10 cellular contexts compared by ENCODE assay signal in genomic region chr22:28674121-28674563, GRCh38. TPM values are rescaled to one million over a fixed set of nuclear protein-coding genes. Genes with fewer than 3 reads are reported as not detected.
DNase-seq lines count a peak whose midpoint lies in the region; ATAC-seq and TF ChIP-seq lines count a peak whose summit lies in the region.
"Had no signal": no experiment of that assay in that cellular context is flagged by ENCODE, and none has a peak within 500 bp of the region (broad histone marks: within the 10 kb centered on the region; RNA-seq: fewer than 3 reads in every experiment).

No MANE protein-coding gene starts in this region.

- peak overlapping the region; percentile 93 for H3K27ac Mint-ChIP-seq in CD8-positive, alpha-beta T cell

- H3K27ac ChIP-seq in CD8-positive, alpha-beta T cell (ENCODE audit: low read depth, low read length), result no peak overlapping the region

- intact Hi-C loops in CD8-positive, alpha-beta T cell (cut with DNase I, micrococcal nuclease), result loop anchor here (1.0 to 10.0 kb wide), 5 partner anchors 68 to 281 kb away; partner anchors contain the start of gene HSCB (in 1 of the 2)
- intact Hi-C loops in sciatic nerve (cut with DNase I), result no loop called here

- H3K4me1 Mint-ChIP-seq in CD8-positive, alpha-beta T cell (ENCODE audit: low read depth), result peaks cover 24% of the 10 kb centered on the region

- no peaks in the 10 kb centered on the region for H3K36me3 ChIP-seq in CD8-positive, alpha-beta T cell (ENCODE audit: insufficient read depth, low read length)

- H3K9me3 Mint-ChIP-seq in CD8-positive, alpha-beta T cell, result peaks cover 4% of the 10 kb centered on the region

- H3K36me3 Mint-ChIP-seq in CD8-positive, alpha-beta T cell, result no peaks in the 10 kb centered on the region

- H3K27me3 Mint-ChIP-seq in CD8-positive, alpha-beta T cell (ENCODE audit: low read depth), result peaks cover 59% of the 10 kb centered on the region

- peaks cover 23% of the 10 kb centered on the region for H3K4me1 ChIP-seq in CD8-positive, alpha-beta T cell (ENCODE audit: insufficient read depth, low read length)

- H3K4me3 Mint-ChIP-seq in CD8-positive, alpha-beta T cell, result peak overlapping the region; percentile 65

- H3K27me3 ChIP-seq in CD8-positive, alpha-beta T cell (ENCODE audit: insufficient read depth, low read length), result peaks cover 26% of the 10 kb centered on the region

- no peak for TF ChIP-seq CTCF in CD8-positive, alpha-beta T cell (IDR thresholded peaks at IDR 0.05)

- POLR2A ChIA-PET in CD8-positive, alpha-beta T cell (lab: Charles Lee), result interaction anchor here (1.1 kb wide), 1 partner anchor 126 kb away, joined by 3 read pairs; the partner anchor contains the start of gene XBP1

- DNase-seq in CD8-positive, alpha-beta T cell, result peak in 3 of 7 experiments; percentile 18 to 66 (median 30)
- DNase-seq in H4 (ENCODE audit: low spot score) (peak; percentile 46), SKM-1 treated with dmso at 0.1 percent for 144 hours (lab: John Stamatoyannopoulos, UW; ENCODE audit: unreplicated experiment) (peak; percentile 84), fibroblast of peridontal ligament (ENCODE audit: extremely low read depth) (peak; percentile 62), sciatic nerve (ENCODE audit: low spot score) (no peak), hypothalamus (lab: John Stamatoyannopoulos, UW) (no peak), hippocampal formation (lab: John Stamatoyannopoulos, UW) (no peak)
- DNase-seq: dermis blood vessel endothelial cell, NCI-H524 had no signal

- no peak overlapping the region for H3K4me3 ChIP-seq in CD8-positive, alpha-beta T cell (ENCODE audit: low read depth, low read length)

- peak; percentile 95 for ATAC-seq in CD8-positive, alpha-beta T cell
- ATAC-seq in sciatic nerve (no peak), GM21526 (IDR thresholded peaks at IDR 0.05; ENCODE audit: low FRiP score, unreplicated experiment) (no peak)

- CTCF ChIA-PET in CD8-positive, alpha-beta T cell (lab: Charles Lee), result no interaction called here

- H3K9me3 ChIP-seq in CD8-positive, alpha-beta T cell (ENCODE audit: low read length), result no peaks in the 10 kb centered on the region

RNA-seq across cellular contexts. Expression of gene TTC28, which starts 5.5 kb away (rescaled TPM):
- total RNA-seq in CD8-positive, alpha-beta T cell, result 1 to 10 TPM; 3.0 to 3.4 TPM
- total RNA-seq in H4 (2014; rRNA removed; shearing (Covaris generic)), result under 0.01 and 0.23 TPM in 2 replicates
- total RNA-seq in sciatic nerve, result 58.4 TPM

Comparison
In these comparisons a context has a peak if more than half of its experiments do, and no peak if none do; other contexts are left out.
1. DNase-seq: peak in H4 (single experiment), SKM-1 treated with dmso at 0.1 percent for 144 hours (single experiment) and fibroblast of peridontal ligament (single experiment); none in sciatic nerve (single experiment), hypothalamus (0 of 51) and hippocampal formation (0 of 2).
2. RNA of gene TTC28, which starts 5.5 kb away (total RNA-seq): 58.4 TPM in sciatic nerve (single experiment); 3.0 to 3.4 TPM in CD8-positive, alpha-beta T cell and under 0.01 to 0.23 TPM in H4; every median in the first group is over 10 times any median in the second.